1 cellular context compared by ENCODE assay signal in the genomic region with DNA sequence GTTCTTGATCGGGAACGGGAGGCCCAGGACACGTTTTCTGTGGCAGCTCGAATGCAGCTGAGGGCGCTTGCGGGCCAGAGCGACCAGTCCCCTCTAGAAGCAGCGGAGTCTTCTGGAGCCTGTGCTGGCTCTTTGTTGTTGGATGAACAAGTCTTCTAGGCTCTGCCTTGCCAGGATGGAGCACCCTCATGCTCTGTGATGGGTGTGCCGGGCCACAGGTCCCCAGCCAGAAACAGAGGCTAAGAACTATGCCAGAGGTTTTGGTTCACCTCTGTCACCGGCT.
TF ChIP-seq lines count a peak whose summit lies in the region.

No MANE protein-coding gene starts in this region.

TF ChIP-seq in WTC11, 78 proteins besides CTCF, POLR2A, EP300 and RAD21 (continued from another document):
- TF ChIP-seq NR3C1 (CRISPR knock-in tag; conservative IDR thresholded peaks at IDR 0.05; ENCODE audit: low read depth): no peak
- TF ChIP-seq, protein P1, sequence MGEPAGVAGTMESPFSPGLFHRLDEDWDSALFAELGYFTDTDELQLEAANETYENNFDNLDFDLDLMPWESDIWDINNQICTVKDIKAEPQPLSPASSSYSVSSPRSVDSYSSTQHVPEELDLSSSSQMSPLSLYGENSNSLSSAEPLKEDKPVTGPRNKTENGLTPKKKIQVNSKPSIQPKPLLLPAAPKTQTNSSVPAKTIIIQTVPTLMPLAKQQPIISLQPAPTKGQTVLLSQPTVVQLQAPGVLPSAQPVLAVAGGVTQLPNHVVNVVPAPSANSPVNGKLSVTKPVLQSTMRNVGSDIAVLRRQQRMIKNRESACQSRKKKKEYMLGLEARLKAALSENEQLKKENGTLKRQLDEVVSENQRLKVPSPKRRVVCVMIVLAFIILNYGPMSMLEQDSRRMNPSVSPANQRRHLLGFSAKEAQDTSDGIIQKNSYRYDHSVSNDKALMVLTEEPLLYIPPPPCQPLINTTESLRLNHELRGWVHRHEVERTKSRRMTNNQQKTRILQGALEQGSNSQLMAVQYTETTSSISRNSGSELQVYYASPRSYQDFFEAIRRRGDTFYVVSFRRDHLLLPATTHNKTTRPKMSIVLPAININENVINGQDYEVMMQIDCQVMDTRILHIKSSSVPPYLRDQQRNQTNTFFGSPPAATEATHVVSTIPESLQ (CRISPR knock-in tag; IDR thresholded peaks at IDR 0.05): no peak
- TF ChIP-seq, protein P2, sequence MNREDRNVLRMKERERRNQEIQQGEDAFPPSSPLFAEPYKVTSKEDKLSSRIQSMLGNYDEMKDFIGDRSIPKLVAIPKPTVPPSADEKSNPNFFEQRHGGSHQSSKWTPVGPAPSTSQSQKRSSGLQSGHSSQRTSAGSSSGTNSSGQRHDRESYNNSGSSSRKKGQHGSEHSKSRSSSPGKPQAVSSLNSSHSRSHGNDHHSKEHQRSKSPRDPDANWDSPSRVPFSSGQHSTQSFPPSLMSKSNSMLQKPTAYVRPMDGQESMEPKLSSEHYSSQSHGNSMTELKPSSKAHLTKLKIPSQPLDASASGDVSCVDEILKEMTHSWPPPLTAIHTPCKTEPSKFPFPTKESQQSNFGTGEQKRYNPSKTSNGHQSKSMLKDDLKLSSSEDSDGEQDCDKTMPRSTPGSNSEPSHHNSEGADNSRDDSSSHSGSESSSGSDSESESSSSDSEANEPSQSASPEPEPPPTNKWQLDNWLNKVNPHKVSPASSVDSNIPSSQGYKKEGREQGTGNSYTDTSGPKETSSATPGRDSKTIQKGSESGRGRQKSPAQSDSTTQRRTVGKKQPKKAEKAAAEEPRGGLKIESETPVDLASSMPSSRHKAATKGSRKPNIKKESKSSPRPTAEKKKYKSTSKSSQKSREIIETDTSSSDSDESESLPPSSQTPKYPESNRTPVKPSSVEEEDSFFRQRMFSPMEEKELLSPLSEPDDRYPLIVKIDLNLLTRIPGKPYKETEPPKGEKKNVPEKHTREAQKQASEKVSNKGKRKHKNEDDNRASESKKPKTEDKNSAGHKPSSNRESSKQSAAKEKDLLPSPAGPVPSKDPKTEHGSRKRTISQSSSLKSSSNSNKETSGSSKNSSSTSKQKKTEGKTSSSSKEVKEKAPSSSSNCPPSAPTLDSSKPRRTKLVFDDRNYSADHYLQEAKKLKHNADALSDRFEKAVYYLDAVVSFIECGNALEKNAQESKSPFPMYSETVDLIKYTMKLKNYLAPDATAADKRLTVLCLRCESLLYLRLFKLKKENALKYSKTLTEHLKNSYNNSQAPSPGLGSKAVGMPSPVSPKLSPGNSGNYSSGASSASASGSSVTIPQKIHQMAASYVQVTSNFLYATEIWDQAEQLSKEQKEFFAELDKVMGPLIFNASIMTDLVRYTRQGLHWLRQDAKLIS (CRISPR knock-in tag; IDR thresholded peaks at IDR 0.05; ENCODE audit: borderline replicate concordance): no peak
- TF ChIP-seq SMAD3 (CRISPR knock-in tag; IDR thresholded peaks at IDR 0.05; ENCODE audit: borderline replicate concordance): no peak
- TF ChIP-seq, protein P3, sequence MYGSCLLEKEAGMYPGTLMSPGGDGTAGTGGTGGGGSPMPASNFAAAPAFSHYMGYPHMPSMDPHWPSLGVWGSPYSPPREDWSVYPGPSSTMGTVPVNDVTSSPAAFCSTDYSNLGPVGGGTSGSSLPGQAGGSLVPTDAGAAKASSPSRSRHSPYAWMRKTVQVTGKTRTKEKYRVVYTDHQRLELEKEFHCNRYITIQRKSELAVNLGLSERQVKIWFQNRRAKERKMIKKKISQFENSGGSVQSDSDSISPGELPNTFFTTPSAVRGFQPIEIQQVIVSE (CRISPR knock-in tag; IDR thresholded peaks at IDR 0.05; ENCODE audit: borderline replicate concordance): no peak
- TF ChIP-seq ZNF396 (CRISPR knock-in tag; IDR thresholded peaks at IDR 0.05; ENCODE audit: borderline replicate concordance): no peak
- TF ChIP-seq SOX15 (CRISPR knock-in tag; IDR thresholded peaks at IDR 0.05): no peak
